8 cellular contexts compared by ENCODE assay signal in the genomic region with DNA sequence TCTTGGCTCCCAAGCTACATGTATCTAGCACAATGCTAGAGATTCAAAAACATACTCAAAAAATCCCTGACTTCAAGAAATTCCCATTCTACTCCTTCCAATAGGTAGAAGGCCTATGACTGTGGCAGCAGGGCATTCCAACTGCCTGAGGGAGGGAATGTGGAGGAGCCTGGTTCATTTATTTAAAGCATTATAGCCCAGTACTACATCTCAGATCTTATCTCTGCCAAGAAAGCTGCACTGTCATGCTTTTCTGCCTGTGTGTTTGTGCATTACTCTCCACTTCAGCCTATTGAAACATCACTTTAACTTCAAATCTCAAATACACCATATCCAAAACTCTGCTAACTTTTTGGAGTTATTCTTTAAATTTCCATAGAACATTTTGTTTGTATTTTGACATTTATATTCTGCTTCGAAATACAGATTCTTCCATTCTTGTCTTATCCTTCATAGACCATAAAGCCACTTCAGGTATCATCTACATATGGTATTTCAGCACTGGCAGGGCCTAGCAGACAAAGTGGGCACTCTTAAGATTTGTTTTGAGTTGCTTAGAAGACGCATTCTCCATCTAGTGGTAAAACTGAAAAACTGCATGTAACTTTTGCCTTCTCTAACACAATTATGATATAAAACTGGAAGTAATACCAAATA. TPM values are rescaled to one million over a fixed set of nuclear protein-coding genes. Genes with fewer than 3 reads are reported as not detected.
DNase-seq lines count a peak whose midpoint lies in the region; ATAC-seq and TF ChIP-seq lines count a peak whose summit lies in the region.

No MANE protein-coding gene starts in this region.

- no peaks in the 10 kb centered on the region for H4K20me1 ChIP-seq in smooth muscle cell (ENCODE audit: low read depth)

- H3K4me3 Mint-ChIP-seq in activated T-helper 17 cell treated with anti-CD3 and anti-CD28 coated beads, Interleukin-2, amount 50 U/mL, for 72 hours = no peak overlapping the region

- DNase-seq in DMS53 (lab: John Stamatoyannopoulos, UW) (peak; percentile 55), NCI-H1436 (lab: John Stamatoyannopoulos, UW) (peak; percentile 13), left ventricle myocardium superior (no peak), smooth muscle cell (lab: John Stamatoyannopoulos, UW; ENCODE audit: unreplicated experiment) (no peak)

- no peaks in the 10 kb centered on the region for H3K27me3 ChIP-seq in smooth muscle cell (ENCODE audit: low read depth)

- H2AFZ ChIP-seq in smooth muscle cell (ENCODE audit: low read depth) = peak overlapping the region; percentile 12

- intact Hi-C loops in left ventricle myocardium superior (cut with micrococcal nuclease) = no loop called here

- no peaks in the 10 kb centered on the region for H3K4me1 ChIP-seq in smooth muscle cell (ENCODE audit: low read depth)

- no peak overlapping the region for H3K27ac Mint-ChIP-seq in activated T-helper 17 cell treated with anti-CD3 and anti-CD28 coated beads, Interleukin-2, amount 50 U/mL, for 72 hours

- ATAC-seq in GM19452 (IDR thresholded peaks at IDR 0.05; ENCODE audit: unreplicated experiment) (peak; percentile 69), left ventricle myocardium superior (peak; percentile 38), GM21825 (IDR thresholded peaks at IDR 0.05; ENCODE audit: unreplicated experiment) (no peak), HG02884 (IDR thresholded peaks at IDR 0.05; ENCODE audit: unreplicated experiment) (no peak)
- peak; percentile 65 for ATAC-seq in activated T-helper 17 cell treated with anti-CD3 and anti-CD28 coated beads, Interleukin-2, amount 50 U/mL, for 72 hours (replicated peaks)

- H3F3A ChIP-seq in smooth muscle cell (ENCODE audit: low read depth) = no peaks in the 10 kb centered on the region

- TF ChIP-seq CTCF in smooth muscle cell (IDR thresholded peaks at IDR 0.05; ENCODE audit: borderline replicate concordance, insufficient read depth, poor library complexity, severe bottlenecking) = peak; percentile 78

- H3K79me2 ChIP-seq in smooth muscle cell (ENCODE audit: low read depth) = no peaks in the 10 kb centered on the region

- peak overlapping the region; percentile 2 for H3K4me2 ChIP-seq in smooth muscle cell

- H3K9ac ChIP-seq in smooth muscle cell (ENCODE audit: low read depth) = peak overlapping the region; percentile 5

- no peaks in the 10 kb centered on the region for H3K36me3 ChIP-seq in smooth muscle cell (ENCODE audit: low read depth)

- H3K27me3 Mint-ChIP-seq in activated T-helper 17 cell treated with anti-CD3 and anti-CD28 coated beads, Interleukin-2, amount 50 U/mL, for 72 hours = no peaks in the 10 kb centered on the region

- H3K9me3 ChIP-seq in smooth muscle cell (replicated peaks; ENCODE audit: low read depth) = no peaks in the 10 kb centered on the region

- H3K4me1 Mint-ChIP-seq in activated T-helper 17 cell treated with anti-CD3 and anti-CD28 coated beads, Interleukin-2, amount 50 U/mL, for 72 hours = no peaks in the 10 kb centered on the region

- H3K4me3 ChIP-seq in smooth muscle cell = no peak overlapping the region

- peak overlapping the region; percentile 37 for H3K27ac ChIP-seq in smooth muscle cell (ENCODE audit: low read depth)

- 2% methylated on average over 2 of the region's 2 CpGs for WGBS in smooth muscle cell (ENCODE audit: low lambda C conversion rate)

- no peaks in the 10 kb centered on the region for H3K9me3 Mint-ChIP-seq in activated T-helper 17 cell treated with anti-CD3 and anti-CD28 coated beads, Interleukin-2, amount 50 U/mL, for 72 hours

- no peaks in the 10 kb centered on the region for H3K36me3 Mint-ChIP-seq in activated T-helper 17 cell treated with anti-CD3 and anti-CD28 coated beads, Interleukin-2, amount 50 U/mL, for 72 hours (ENCODE audit: low read depth)

RNA-seq across cellular contexts. Expression of gene NEDD4, which starts 59.1 kb away (rescaled TPM):
- 10 to 100 TPM; 10.2 to 18.4 TPM for total RNA-seq in activated T-helper 17 cell treated with anti-CD3 and anti-CD28 coated beads, Interleukin-2, amount 50 U/mL, for 72 hours
- total RNA-seq in left ventricle myocardium superior = 10.5 TPM
- total RNA-seq in smooth muscle cell = 34.5 and 39.4 TPM in 2 replicates
- polyA plus RNA-seq in smooth muscle cell = 6.6 and 7.3 TPM in 2 replicates

Comparison
In these comparisons a context has a peak if more than half of its experiments do, and no peak if none do; other contexts are left out.
1. DNase-seq: peak in DMS53 (single experiment) and NCI-H1436 (single experiment); none in left ventricle myocardium superior (single experiment) and smooth muscle cell (single experiment).
2. ATAC-seq: peak in GM19452 (single experiment), activated T-helper 17 cell treated with anti-CD3 and anti-CD28 coated beads, Interleukin-2, amount 50 U/mL, for 72 hours (single experiment) and left ventricle myocardium superior (single experiment); none in GM21825 (single experiment) and HG02884 (single experiment).